In the genomic region with DNA sequence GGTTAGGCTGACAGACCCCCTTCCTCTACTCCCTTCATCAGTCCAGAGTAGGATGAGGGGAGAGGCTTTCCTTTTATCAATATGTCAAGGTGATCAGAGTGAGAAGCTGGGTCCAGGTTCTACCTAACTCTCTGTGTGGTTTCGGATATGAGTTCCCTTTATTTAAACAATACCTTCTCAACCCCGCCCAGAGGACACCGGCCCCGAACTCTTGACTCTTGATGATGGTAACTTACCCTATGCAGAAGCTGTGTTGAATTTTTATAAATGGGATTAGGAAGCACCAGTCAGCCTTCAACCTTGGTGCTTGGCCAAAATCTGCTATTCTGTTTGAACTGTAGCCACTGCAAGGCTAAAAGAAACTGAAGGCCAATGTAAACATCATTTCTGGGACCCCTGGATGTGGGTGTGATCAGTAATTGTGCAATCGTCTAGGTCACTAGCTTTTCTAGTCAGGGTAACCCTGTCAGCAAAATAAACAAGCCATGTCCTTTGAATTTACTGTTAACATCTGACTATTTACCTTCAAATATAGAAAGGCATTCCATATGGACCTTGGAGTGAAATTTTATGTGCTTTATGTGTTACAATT, we compare ENCODE assay signal across 15 cellular contexts.
"Had no signal": no experiment of that assay in that cellular context is flagged by ENCODE, and none has a peak within 500 bp of the region (broad histone marks: within the 10 kb centered on the region; RNA-seq: fewer than 3 reads in every experiment).

No MANE protein-coding gene starts in this region.

- DNase-seq: activated CD4-positive, alpha-beta memory T cell treated with anti-CD3 and anti-CD28 coated beads for 36 hours; activated CD4-positive, alpha-beta T cell treated with anti-CD3 and anti-CD28 coated beads for 36 hours; activated naive CD4-positive, alpha-beta T cell treated with anti-CD3 and anti-CD28 coated beads, Interleukin-2, amount 50 U/mL, for 16 hours; activated T-cell treated with anti-CD3 and anti-CD28 coated beads, Interleukin-2, amount 50 U/mL, for 24 hours; dorsolateral prefrontal cortex; foreskin melanocyte; mammary epithelial cell; mucosa of descending colon; naive thymus-derived CD4-positive, alpha-beta T cell; ovary; stimulated activated CD4-positive, alpha-beta T cell treated with anti-CD3 and anti-CD28 coated beads, Interleukin-1b, Interleukin-23, amount 100 ng/mL, for 48 hours had no signal

- H3K27me3 ChIP-seq: dorsolateral prefrontal cortex, ovary had no signal

- FAIRE-seq: astrocyte had no signal

- ATAC-seq: activated CD4-positive, alpha-beta T cell treated with anti-CD3 and anti-CD28 coated beads for 36 hours; esophagus mucosa; mucosa of descending colon; naive thymus-derived CD4-positive, alpha-beta T cell; sciatic nerve had no signal

- H3K27ac ChIP-seq: dorsolateral prefrontal cortex, ovary, thoracic aorta had no signal

- H3K36me3 ChIP-seq: ovary, thoracic aorta had no signal

- H3K9me3 ChIP-seq: mucosa of descending colon, ovary, thoracic aorta had no signal

- H3K4me3 ChIP-seq: dorsolateral prefrontal cortex, mucosa of descending colon, ovary, thoracic aorta had no signal
